Comparison of ENCODE assay signal across 8 cellular contexts in genomic region chr2:105797298-105797819, GRCh38. TPM values are rescaled to one million over a fixed set of nuclear protein-coding genes. Genes with fewer than 3 reads are reported as not detected.
DNase-seq lines count a peak whose midpoint lies in the region; ATAC-seq and TF ChIP-seq lines count a peak whose summit lies in the region.

No MANE protein-coding gene starts in this region.

- H3K36me3 ChIP-seq in GM23248 (ENCODE audit: low read depth) (no peaks in the 10 kb centered on the region), SK-N-SH (replicated peaks in 1 of 2; ENCODE audit: control insufficient read depth in 1 of 2, insufficient read depth in 2 of 2, low read length in 1 of 2) (no peaks in the 10 kb centered on the region)

- no peak for TF ChIP-seq EP300 in SK-N-SH (IDR thresholded peaks at IDR 0.05; ENCODE audit: borderline replicate concordance in 1 of 2, low read depth in 1 of 2, low read length in 1 of 2)

- H3F3A ChIP-seq in GM23248 (ENCODE audit: insufficient read depth) = peaks cover 32% of the 10 kb centered on the region
- no peaks in the 10 kb centered on the region for H3F3A ChIP-seq in SK-N-SH (replicated peaks; ENCODE audit: insufficient read depth)

- H3K4me2 ChIP-seq in GM23248 (ENCODE audit: unreplicated experiment) (peak overlapping the region; percentile 75), SK-N-SH (no peak overlapping the region)

- peaks cover 83% of the 10 kb centered on the region for H3K4me1 Mint-ChIP-seq in nephron progenitor cell

- no peaks in the 10 kb centered on the region for H4K20me1 ChIP-seq in GM23248 (ENCODE audit: insufficient read depth)
- peaks cover 63% of the 10 kb centered on the region for H4K20me1 ChIP-seq in SK-N-SH (ENCODE audit: insufficient read depth)

- DNase-seq in GM23248 (peak; percentile 69), M059J (ENCODE audit: low read depth) (peak; percentile 55), nephron progenitor cell (no peak), iPS-NIHi7 (ENCODE audit: extremely low spot score) (no peak), SK-N-SH (no peak), DMS 273 treated with DMSO at 0.1 percent for 48 hours (lab: John Stamatoyannopoulos, UW) (no peak)
- DNase-seq in central memory CD4-positive, alpha-beta T cell = peak; percentile 53

- 32 to 33% methylated on average over 7 of the region's 7 CpGs for WGBS in GM23248 (ENCODE audit: low coverage in 1 of 2, low lambda C conversion rate in 2 of 2, missing lambda C conversion rate in 2 of 2), 2 experiments
- 96% methylated on average over 6 of the region's 7 CpGs for WGBS in SK-N-SH (ENCODE audit: low lambda C conversion rate)

- H3K9me2 ChIP-seq in GM23248 (ENCODE audit: insufficient read depth) (no peaks in the 10 kb centered on the region), SK-N-SH (no peaks in the 10 kb centered on the region)

- H3K79me2 ChIP-seq in GM23248 (ENCODE audit: insufficient read depth) (peaks cover 89% of the 10 kb centered on the region), SK-N-SH (ENCODE audit: insufficient read depth) (peaks cover 87% of the 10 kb centered on the region)

- peak; percentile 61 for ATAC-seq in GM18502 (IDR thresholded peaks at IDR 0.05; ENCODE audit: poor library complexity, unreplicated experiment)

- CTCF ChIA-PET in SK-N-SH (lab: Yijun Ruan, JAX) = interaction anchor here (0.8 to 0.9 kb wide), 2 partner anchors 9 to 12 kb away, joined by 3 read pairs; no protein-coding TSS in a partner anchor

- no peak overlapping the region for H3K4me3 Mint-ChIP-seq in nephron progenitor cell

- H3K27me3 ChIP-seq in GM23248 (replicated peaks; ENCODE audit: insufficient read depth) (no peaks in the 10 kb centered on the region), SK-N-SH (ENCODE audit: insufficient read depth) (no peaks in the 10 kb centered on the region)

- H3K27ac ChIP-seq in GM23248 (peak overlapping the region; percentile 81), SK-N-SH (ENCODE audit: low read depth in 2 of 2, low read length in 1 of 2) (peak overlapping the region in 1 of 2 experiments; percentile 83; a peak in 1 of 4 replicates)

- peak overlapping the region; percentile 50 for H3K27ac Mint-ChIP-seq in nephron progenitor cell

- POLR2A ChIA-PET in SK-N-SH (lab: Yijun Ruan, JAX) = no interaction called here

- TF ChIP-seq CTCF in nephron progenitor cell (IDR thresholded peaks at IDR 0.05) (no peak), SK-N-SH (IDR thresholded peaks at IDR 0.05) (no peak)

- H3K9ac ChIP-seq in GM23248 = peak overlapping the region; percentile 30
- no peak overlapping the region for H3K9ac ChIP-seq in SK-N-SH

- H3K9me3 ChIP-seq in GM23248 (ENCODE audit: low read depth) (no peaks in the 10 kb centered on the region), SK-N-SH (no peaks in the 10 kb centered on the region)

- in situ Hi-C loops in GM23248 (cut with MboI) = no loop called here

- H3K4me1 ChIP-seq in GM23248 (ENCODE audit: insufficient read depth) (peaks cover 41% of the 10 kb centered on the region), SK-N-SH (ENCODE audit: control insufficient read depth in 1 of 2, insufficient read depth in 2 of 2, low read depth in 1 of 2, low read length in 1 of 2) (peaks cover 28 to 38% of the 10 kb centered on the region in 2 experiments; a peak in 3 of 4 replicates)

- peak overlapping the region; percentile 72 for H2AFZ ChIP-seq in GM23248
- H2AFZ ChIP-seq in SK-N-SH (ENCODE audit: low read depth) = no peak overlapping the region

- H3K36me3 Mint-ChIP-seq in nephron progenitor cell (ENCODE audit: low read depth) = peaks cover 35% of the 10 kb centered on the region

- peaks cover 6% of the 10 kb centered on the region for H3K9me3 Mint-ChIP-seq in nephron progenitor cell

- 0 out of 2 replicates have a peak overlapping the region, but pooled peaks have one; percentile 14 for H3K4me3 ChIP-seq in GM23248
- H3K4me3 ChIP-seq in SK-N-SH (ENCODE audit: low read depth in 2 of 2, low read length in 1 of 2) = no peak overlapping the region

- no peak for TF ChIP-seq RAD21 in SK-N-SH (IDR thresholded peaks at IDR 0.05; ENCODE audit: low read length)

- no peaks in the 10 kb centered on the region for H3K27me3 Mint-ChIP-seq in nephron progenitor cell (ENCODE audit: low read depth, poor library complexity)

TF ChIP-seq in SK-N-SH, 30 proteins besides CTCF, POLR2A, EP300 and RAD21:
- TF ChIP-seq FOSL2 (IDR thresholded peaks at IDR 0.05; ENCODE audit: borderline replicate concordance, low read depth) (no peak), JUND (IDR thresholded peaks at IDR 0.05) (no peak), NFIC (IDR thresholded peaks at IDR 0.05; ENCODE audit: borderline replicate concordance) (no peak), TAF1 (IDR thresholded peaks at IDR 0.05; ENCODE audit: borderline replicate concordance, low read depth, low read length) (no peak), REST (IDR thresholded peaks at IDR 0.05; ENCODE audit: low read depth, low read length) (no peak), NRF1 (IDR thresholded peaks at IDR 0.05; ENCODE audit: low read depth, low read length) (no peak), FOXM1 (IDR thresholded peaks at IDR 0.05; ENCODE audit: low read depth) (no peak), GATA2 (CRISPR knock-in tag; IDR thresholded peaks at IDR 0.05) (no peak), USF2 (IDR thresholded peaks at IDR 0.05; ENCODE audit: borderline replicate concordance, low read depth, low read length) (no peak), MXI1 (IDR thresholded peaks at IDR 0.05; ENCODE audit: low read depth, low read length) (no peak), SIN3A (IDR thresholded peaks at IDR 0.05; ENCODE audit: borderline replicate concordance, low read depth, low read length) (no peak), TEAD4 (IDR thresholded peaks at IDR 0.05; ENCODE audit: borderline replicate concordance, insufficient read depth) (no peak)

RNA-seq across cellular contexts. Expression of gene NCK2, which starts 52.6 kb away (rescaled TPM):
- 13.9 and 25.2 TPM in 2 replicates for total RNA-seq in GM23248 (2014; rRNA removed; shearing (Covaris generic))
- polyA plus RNA-seq in GM23248 (2016; fragmentation: Nextera tagmentation; extraction: Ambion mirVana) (5.1 and 5.7 TPM in 2 replicates), SK-N-SH (2012; rRNA removed) (31.9 and 42.8 TPM in 2 replicates)
- 16.4 and 19.3 TPM in 2 replicates for total RNA-seq in M059J (2014; rRNA removed; shearing (Covaris generic))
- 32.8 and 43.8 TPM in 2 replicates for polyA plus RNA-seq in SK-N-SH (2012; cell fraction: cytosol; rRNA removed)
- 9.3 and 13.0 TPM in 2 replicates for polyA plus RNA-seq in SK-N-SH (2012; cell fraction: nucleus; rRNA removed)

Comparison
In these comparisons a context has a peak if more than half of its experiments do, and no peak if none do; other contexts are left out.
1. DNase-seq: peak in GM23248 (single experiment), M059J (single experiment) and central memory CD4-positive, alpha-beta T cell (single experiment); none in nephron progenitor cell (single experiment), iPS-NIHi7 (single experiment), SK-N-SH (single experiment) and DMS 273 treated with DMSO at 0.1 percent for 48 hours (single experiment).